ENCODE assay signal across 8 cellular contexts in the genomic region with DNA sequence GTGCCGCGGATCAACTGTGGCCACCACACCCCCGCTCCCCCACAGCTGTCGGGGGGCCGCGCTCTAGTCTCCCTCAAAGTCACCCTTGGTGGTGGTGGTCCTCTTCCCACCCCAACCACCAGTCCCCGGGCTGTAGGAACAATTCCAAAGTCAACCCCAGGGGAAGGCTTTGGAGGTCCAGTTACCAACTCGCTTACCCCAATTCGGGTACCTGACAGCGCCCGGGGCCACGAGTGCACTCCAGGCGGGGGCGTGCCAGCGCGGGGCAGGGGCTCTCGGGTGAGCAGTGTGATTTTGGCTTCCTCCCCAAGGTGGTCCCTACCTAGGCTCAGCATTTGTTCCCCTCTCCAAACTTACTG. TPM values are rescaled to one million over a fixed set of nuclear protein-coding genes. Genes with fewer than 3 reads are reported as not detected.
DNase-seq lines count a peak whose midpoint lies in the region; ATAC-seq, FAIRE-seq and TF ChIP-seq lines count a peak whose summit lies in the region.

No MANE protein-coding gene starts in this region.

- peaks cover 36% of the 10 kb centered on the region for H3K27me3 Mint-ChIP-seq in GM23338 (ENCODE audit: insufficient read depth, low read depth, poor library complexity)

- 0 out of 4 replicates have a peak, but pooled peaks of 1 of the 2 experiments have one; percentile 15 for TF ChIP-seq CTCF in GM23338 (conservative IDR thresholded peaks at IDR 0.05; ENCODE audit: low read depth in 2 of 2)
- TF ChIP-seq CTCF in mammary epithelial cell (conservative IDR thresholded peaks at IDR 0.05 in 1 of 2, IDR thresholded peaks at IDR 0.05 in 1 of 2; ENCODE audit: extremely low read depth in 1 of 2, insufficient read depth in 1 of 2, low read depth in 1 of 2, low read length in 2 of 2) = no peak

- no peak overlapping the region for H3K27ac Mint-ChIP-seq in GM23338

- peaks cover 32% of the 10 kb centered on the region for H3K4me1 ChIP-seq in GM23338 (ENCODE audit: insufficient read depth)
- peaks cover 27% of the 10 kb centered on the region for H3K4me1 ChIP-seq in mammary epithelial cell (ENCODE audit: insufficient read depth, low read length)
- H3K4me1 ChIP-seq in mucosa of stomach (ENCODE audit: control insufficient read depth, insufficient read depth, low read length) = peaks cover 61% of the 10 kb centered on the region

- no peaks in the 10 kb centered on the region for H3K9me3 ChIP-seq in SK-N-MC (ENCODE audit: low read depth, low read length)
- H3K9me3 ChIP-seq in mammary epithelial cell (replicated peaks; ENCODE audit: insufficient read depth, low read length) = no peaks in the 10 kb centered on the region
- no peaks in the 10 kb centered on the region for H3K9me3 ChIP-seq in mucosa of stomach (ENCODE audit: control insufficient read depth, low read length)

- ATAC-seq in GM23338 (no peak), HG03159 (IDR thresholded peaks at IDR 0.05; ENCODE audit: unreplicated experiment) (no peak), HG03457 (IDR thresholded peaks at IDR 0.05; ENCODE audit: unreplicated experiment) (no peak)

- dilution Hi-C loops in mammary epithelial cell (cut with HindIII; ENCODE audit: low sequenced_read_pairs) = no loop called here

- H3K36me3 ChIP-seq in GM23338 (ENCODE audit: insufficient read depth) (no peaks in the 10 kb centered on the region), SK-N-MC (ENCODE audit: insufficient read depth, low read length) (no peaks in the 10 kb centered on the region), mammary epithelial cell (ENCODE audit: insufficient read depth, low read length) (no peaks in the 10 kb centered on the region), mucosa of stomach (ENCODE audit: control insufficient read depth, insufficient read depth, low read length) (no peaks in the 10 kb centered on the region)

- peaks cover 8% of the 10 kb centered on the region; the same call in 1 of the 2 replicates for H3F3A ChIP-seq in GM23338 (replicated peaks; ENCODE audit: low read depth)

- H3K27me3 ChIP-seq in GM23338 (ENCODE audit: insufficient read depth) = peaks cover 20% of the 10 kb centered on the region
- H3K27me3 ChIP-seq in mammary epithelial cell (ENCODE audit: insufficient read depth, low read length) = no peaks in the 10 kb centered on the region
- H3K27me3 ChIP-seq in mucosa of stomach (ENCODE audit: control insufficient read depth, insufficient read depth, low read length) = no peaks in the 10 kb centered on the region

- peak; percentile 57 for DNase-seq in GM23338 (ENCODE audit: low spot score)
- DNase-seq in SK-N-MC (ENCODE audit: low read depth, low spot score) = no peak
- no peak for DNase-seq in mammary epithelial cell
- DNase-seq in urothelium cell line (ENCODE audit: low spot score) = no peak
- DNase-seq in NCI-H2029 (lab: John Stamatoyannopoulos, UW) = no peak

- H3K4me2 ChIP-seq in GM23338 = peak overlapping the region; percentile 99
- peak overlapping the region; percentile 95 for H3K4me2 ChIP-seq in mammary epithelial cell (ENCODE audit: insufficient read depth, low read depth, low read length)

- no peak for FAIRE-seq in urothelium cell line (lab: Jason Lieb, UNC)

- H4K20me1 ChIP-seq in GM23338 (replicated peaks; ENCODE audit: insufficient read depth) (no peaks in the 10 kb centered on the region; the same call in 1 of the 2 replicates), mammary epithelial cell (ENCODE audit: insufficient read depth, low read length) (no peaks in the 10 kb centered on the region)

- no peaks in the 10 kb centered on the region for H3K36me3 Mint-ChIP-seq in GM23338 (ENCODE audit: low read depth)

- no peak overlapping the region for H3K27ac ChIP-seq in GM23338 (ENCODE audit: low read depth)
- H3K27ac ChIP-seq in SK-N-MC = no peak overlapping the region
- H3K27ac ChIP-seq in mammary epithelial cell (ENCODE audit: insufficient read depth, low read depth, low read length) = no peak overlapping the region

- no peaks in the 10 kb centered on the region for H3K9me3 Mint-ChIP-seq in GM23338

- intact Hi-C loops in mammary epithelial cell (cut with micrococcal nuclease) = loop anchor here (2.0 to 5.0 kb wide), 5 partner anchors 206 to 1021 kb away; no protein-coding TSS in a partner anchor

- BruUV-seq in mammary epithelial cell (replicated peaks; lab: Mats Ljungman, UMichigan) = no TSS peak

- peaks cover 37% of the 10 kb centered on the region for H3K4me1 Mint-ChIP-seq in GM23338

- in situ Hi-C loops in mammary epithelial cell (cut with MboI; ENCODE audit: low sequenced_read_pairs in 2 of 2) = loop anchor here in 1 of 2 donors (25.0 kb wide), 1 partner anchor 406 kb away; no protein-coding TSS in a partner anchor

- CTCF ChIA-PET in mammary epithelial cell (lab: Charles Lee; ENCODE audit: low non-redundant PET) = interaction anchor here (0.6 kb wide), 1 partner anchor 100 kb away, joined by 6 read pairs; no protein-coding TSS in a partner anchor

- peak overlapping the region; percentile 80 for H3K4me3 Mint-ChIP-seq in GM23338

- peaks cover 34% of the 10 kb centered on the region for H3K79me2 ChIP-seq in GM23338 (replicated peaks; ENCODE audit: insufficient read depth)
- H3K79me2 ChIP-seq in mammary epithelial cell (ENCODE audit: insufficient read depth, low read length) = peaks cover 41% of the 10 kb centered on the region

- no peak overlapping the region for H3K9ac ChIP-seq in SK-N-MC (ENCODE audit: insufficient read length)
- no peak overlapping the region for H3K9ac ChIP-seq in mammary epithelial cell (ENCODE audit: insufficient read depth, low read length)
- peak overlapping the region; percentile 66 for H3K9ac ChIP-seq in mucosa of stomach (ENCODE audit: low read length)

- peak overlapping the region; percentile 90 for H3K4me3 ChIP-seq in GM23338
- H3K4me3 ChIP-seq in SK-N-MC = peak overlapping the region; percentile 78
- H3K4me3 ChIP-seq in mammary epithelial cell (replicated peaks in 1 of 3; ENCODE audit: insufficient read depth in 1 of 3, low read depth in 2 of 3, low read length in 3 of 3) = peak overlapping the region; percentile 40 to 84 (median 47)
- peak overlapping the region; percentile 50 for H3K4me3 ChIP-seq in mucosa of stomach (ENCODE audit: low read length)

- WGBS in mammary epithelial cell (ENCODE audit: low coverage, missing lambda C conversion rate) = no CpG with 5 or more reads among the region's 17 CpGs

- H2AFZ ChIP-seq in GM23338 = peak overlapping the region; percentile 89
- H2AFZ ChIP-seq in mammary epithelial cell (ENCODE audit: low read depth, low read length) = peak overlapping the region; percentile 74

- H3K9me2 ChIP-seq in GM23338 (ENCODE audit: insufficient read depth) = no peaks in the 10 kb centered on the region

RNA-seq across cellular contexts. Expression of a gene that starts 0.6 kb away (rescaled TPM):
- total RNA-seq in GM23338 (2014; rRNA removed; shearing (Covaris generic)) = 25.9 and 30.9 TPM in 2 replicates
- polyA plus RNA-seq in GM23338 (2016; fragmentation: Nextera tagmentation; extraction: Ambion mirVana) = 9.2 and 9.4 TPM in 2 replicates
- 10 to 100 TPM; 22.3 to 25.0 TPM for total RNA-seq in mammary epithelial cell
- 5.9 TPM for polyA plus RNA-seq in mammary epithelial cell
- 16.3 TPM for polyA minus RNA-seq in mammary epithelial cell
